Comparison of ENCODE assay signal across 1 cellular context in the genomic region with DNA sequence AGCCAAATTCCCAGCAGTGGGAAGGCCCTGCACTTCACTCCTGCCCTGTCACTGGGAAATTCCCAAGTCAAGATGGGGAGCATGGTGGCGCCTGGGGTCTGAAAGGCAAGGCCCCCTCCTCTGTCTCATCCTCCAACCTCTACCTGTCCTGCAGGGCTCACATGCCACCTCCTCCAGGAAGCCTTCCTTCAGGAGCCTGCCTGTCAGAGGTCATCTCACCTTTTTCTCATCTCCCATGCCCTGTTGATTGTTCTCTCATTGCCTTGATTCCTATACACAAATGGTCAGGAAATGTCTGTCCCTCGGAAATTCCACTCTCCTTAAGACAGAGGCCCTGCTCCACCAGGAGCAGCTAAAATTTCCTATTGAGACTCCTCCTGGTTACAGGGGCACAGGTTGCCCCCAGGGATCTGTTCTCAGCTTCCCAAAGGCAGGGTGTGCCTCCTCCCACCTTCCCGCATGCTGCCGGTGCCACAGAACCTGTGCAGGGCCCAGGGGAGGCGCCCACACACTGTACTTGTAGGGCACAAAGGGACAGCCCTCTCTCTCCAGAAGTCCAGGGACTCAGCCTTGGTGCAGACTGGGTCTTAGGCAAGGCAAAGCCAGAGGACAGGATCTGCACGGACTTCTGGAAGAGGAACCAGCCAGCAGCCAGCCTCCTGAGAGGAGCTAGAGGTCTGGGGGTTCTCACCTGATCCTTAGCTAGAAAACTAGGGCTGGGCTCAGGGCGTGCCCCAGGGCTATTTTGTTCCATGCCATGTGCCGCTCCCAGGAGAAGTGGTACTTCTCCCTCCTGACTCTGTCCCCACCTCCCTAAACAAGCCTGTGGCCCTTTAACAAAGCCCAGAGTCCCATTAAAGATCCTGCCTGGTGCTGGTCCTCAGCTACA.
TF ChIP-seq lines count a peak whose summit lies in the region.

No MANE protein-coding gene starts in this region.

TF ChIP-seq in H1, 55 proteins besides CTCF, POLR2A, EP300 and RAD21:
- TF ChIP-seq ASH2L (IDR thresholded peaks at IDR 0.05; ENCODE audit: low read length), result no peak
- no peak for TF ChIP-seq RXRA (IDR thresholded peaks at IDR 0.05; ENCODE audit: insufficient read depth, low read depth, low read length)
- no peak for TF ChIP-seq GTF2F1 (IDR thresholded peaks at IDR 0.05; ENCODE audit: borderline replicate concordance, low read depth, low read length)
- TF ChIP-seq, protein P1, sequence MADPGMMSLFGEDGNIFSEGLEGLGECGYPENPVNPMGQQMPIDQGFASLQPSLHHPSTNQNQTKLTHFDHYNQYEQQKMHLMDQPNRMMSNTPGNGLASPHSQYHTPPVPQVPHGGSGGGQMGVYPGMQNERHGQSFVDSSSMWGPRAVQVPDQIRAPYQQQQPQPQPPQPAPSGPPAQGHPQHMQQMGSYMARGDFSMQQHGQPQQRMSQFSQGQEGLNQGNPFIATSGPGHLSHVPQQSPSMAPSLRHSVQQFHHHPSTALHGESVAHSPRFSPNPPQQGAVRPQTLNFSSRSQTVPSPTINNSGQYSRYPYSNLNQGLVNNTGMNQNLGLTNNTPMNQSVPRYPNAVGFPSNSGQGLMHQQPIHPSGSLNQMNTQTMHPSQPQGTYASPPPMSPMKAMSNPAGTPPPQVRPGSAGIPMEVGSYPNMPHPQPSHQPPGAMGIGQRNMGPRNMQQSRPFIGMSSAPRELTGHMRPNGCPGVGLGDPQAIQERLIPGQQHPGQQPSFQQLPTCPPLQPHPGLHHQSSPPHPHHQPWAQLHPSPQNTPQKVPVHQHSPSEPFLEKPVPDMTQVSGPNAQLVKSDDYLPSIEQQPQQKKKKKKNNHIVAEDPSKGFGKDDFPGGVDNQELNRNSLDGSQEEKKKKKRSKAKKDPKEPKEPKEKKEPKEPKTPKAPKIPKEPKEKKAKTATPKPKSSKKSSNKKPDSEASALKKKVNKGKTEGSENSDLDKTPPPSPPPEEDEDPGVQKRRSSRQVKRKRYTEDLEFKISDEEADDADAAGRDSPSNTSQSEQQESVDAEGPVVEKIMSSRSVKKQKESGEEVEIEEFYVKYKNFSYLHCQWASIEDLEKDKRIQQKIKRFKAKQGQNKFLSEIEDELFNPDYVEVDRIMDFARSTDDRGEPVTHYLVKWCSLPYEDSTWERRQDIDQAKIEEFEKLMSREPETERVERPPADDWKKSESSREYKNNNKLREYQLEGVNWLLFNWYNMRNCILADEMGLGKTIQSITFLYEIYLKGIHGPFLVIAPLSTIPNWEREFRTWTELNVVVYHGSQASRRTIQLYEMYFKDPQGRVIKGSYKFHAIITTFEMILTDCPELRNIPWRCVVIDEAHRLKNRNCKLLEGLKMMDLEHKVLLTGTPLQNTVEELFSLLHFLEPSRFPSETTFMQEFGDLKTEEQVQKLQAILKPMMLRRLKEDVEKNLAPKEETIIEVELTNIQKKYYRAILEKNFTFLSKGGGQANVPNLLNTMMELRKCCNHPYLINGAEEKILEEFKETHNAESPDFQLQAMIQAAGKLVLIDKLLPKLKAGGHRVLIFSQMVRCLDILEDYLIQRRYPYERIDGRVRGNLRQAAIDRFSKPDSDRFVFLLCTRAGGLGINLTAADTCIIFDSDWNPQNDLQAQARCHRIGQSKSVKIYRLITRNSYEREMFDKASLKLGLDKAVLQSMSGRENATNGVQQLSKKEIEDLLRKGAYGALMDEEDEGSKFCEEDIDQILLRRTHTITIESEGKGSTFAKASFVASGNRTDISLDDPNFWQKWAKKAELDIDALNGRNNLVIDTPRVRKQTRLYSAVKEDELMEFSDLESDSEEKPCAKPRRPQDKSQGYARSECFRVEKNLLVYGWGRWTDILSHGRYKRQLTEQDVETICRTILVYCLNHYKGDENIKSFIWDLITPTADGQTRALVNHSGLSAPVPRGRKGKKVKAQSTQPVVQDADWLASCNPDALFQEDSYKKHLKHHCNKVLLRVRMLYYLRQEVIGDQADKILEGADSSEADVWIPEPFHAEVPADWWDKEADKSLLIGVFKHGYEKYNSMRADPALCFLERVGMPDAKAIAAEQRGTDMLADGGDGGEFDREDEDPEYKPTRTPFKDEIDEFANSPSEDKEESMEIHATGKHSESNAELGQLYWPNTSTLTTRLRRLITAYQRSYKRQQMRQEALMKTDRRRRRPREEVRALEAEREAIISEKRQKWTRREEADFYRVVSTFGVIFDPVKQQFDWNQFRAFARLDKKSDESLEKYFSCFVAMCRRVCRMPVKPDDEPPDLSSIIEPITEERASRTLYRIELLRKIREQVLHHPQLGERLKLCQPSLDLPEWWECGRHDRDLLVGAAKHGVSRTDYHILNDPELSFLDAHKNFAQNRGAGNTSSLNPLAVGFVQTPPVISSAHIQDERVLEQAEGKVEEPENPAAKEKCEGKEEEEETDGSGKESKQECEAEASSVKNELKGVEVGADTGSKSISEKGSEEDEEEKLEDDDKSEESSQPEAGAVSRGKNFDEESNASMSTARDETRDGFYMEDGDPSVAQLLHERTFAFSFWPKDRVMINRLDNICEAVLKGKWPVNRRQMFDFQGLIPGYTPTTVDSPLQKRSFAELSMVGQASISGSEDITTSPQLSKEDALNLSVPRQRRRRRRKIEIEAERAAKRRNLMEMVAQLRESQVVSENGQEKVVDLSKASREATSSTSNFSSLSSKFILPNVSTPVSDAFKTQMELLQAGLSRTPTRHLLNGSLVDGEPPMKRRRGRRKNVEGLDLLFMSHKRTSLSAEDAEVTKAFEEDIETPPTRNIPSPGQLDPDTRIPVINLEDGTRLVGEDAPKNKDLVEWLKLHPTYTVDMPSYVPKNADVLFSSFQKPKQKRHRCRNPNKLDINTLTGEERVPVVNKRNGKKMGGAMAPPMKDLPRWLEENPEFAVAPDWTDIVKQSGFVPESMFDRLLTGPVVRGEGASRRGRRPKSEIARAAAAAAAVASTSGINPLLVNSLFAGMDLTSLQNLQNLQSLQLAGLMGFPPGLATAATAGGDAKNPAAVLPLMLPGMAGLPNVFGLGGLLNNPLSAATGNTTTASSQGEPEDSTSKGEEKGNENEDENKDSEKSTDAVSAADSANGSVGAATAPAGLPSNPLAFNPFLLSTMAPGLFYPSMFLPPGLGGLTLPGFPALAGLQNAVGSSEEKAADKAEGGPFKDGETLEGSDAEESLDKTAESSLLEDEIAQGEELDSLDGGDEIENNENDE (IDR thresholded peaks at IDR 0.05; ENCODE audit: insufficient replicate concordance, low read length), result no peak
- TF ChIP-seq TAF7 (optimal IDR thresholded peaks at IDR 0.05; ENCODE audit: borderline replicate concordance, low read depth, low read length), result no peak
- no peak for TF ChIP-seq YY1 (IDR thresholded peaks at IDR 0.05; ENCODE audit: low read depth, low read length)
- TF ChIP-seq TEAD4 (IDR thresholded peaks at IDR 0.05; ENCODE audit: low read depth, low read length), result no peak
- no peak for TF ChIP-seq JUND (IDR thresholded peaks at IDR 0.05; ENCODE audit: low read length)
- TF ChIP-seq, protein P2, sequence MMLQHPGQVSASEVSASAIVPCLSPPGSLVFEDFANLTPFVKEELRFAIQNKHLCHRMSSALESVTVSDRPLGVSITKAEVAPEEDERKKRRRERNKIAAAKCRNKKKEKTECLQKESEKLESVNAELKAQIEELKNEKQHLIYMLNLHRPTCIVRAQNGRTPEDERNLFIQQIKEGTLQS (IDR thresholded peaks at IDR 0.05; ENCODE audit: insufficient read depth, low read depth, low read length), result no peak
- TF ChIP-seq, protein P3, sequence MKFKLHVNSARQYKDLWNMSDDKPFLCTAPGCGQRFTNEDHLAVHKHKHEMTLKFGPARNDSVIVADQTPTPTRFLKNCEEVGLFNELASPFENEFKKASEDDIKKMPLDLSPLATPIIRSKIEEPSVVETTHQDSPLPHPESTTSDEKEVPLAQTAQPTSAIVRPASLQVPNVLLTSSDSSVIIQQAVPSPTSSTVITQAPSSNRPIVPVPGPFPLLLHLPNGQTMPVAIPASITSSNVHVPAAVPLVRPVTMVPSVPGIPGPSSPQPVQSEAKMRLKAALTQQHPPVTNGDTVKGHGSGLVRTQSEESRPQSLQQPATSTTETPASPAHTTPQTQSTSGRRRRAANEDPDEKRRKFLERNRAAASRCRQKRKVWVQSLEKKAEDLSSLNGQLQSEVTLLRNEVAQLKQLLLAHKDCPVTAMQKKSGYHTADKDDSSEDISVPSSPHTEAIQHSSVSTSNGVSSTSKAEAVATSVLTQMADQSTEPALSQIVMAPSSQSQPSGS (IDR thresholded peaks at IDR 0.05; ENCODE audit: low read length), result no peak
- no peak for TF ChIP-seq CTBP2 (IDR thresholded peaks at IDR 0.05; ENCODE audit: borderline replicate concordance, insufficient read depth, insufficient read length, low read length)
- TF ChIP-seq CBX5 (IDR thresholded peaks at IDR 0.05; ENCODE audit: low read depth, low read length), result no peak
- no peak for TF ChIP-seq GABPA (IDR thresholded peaks at IDR 0.05; ENCODE audit: borderline replicate concordance, insufficient read depth, low read length)
- TF ChIP-seq, protein P4, sequence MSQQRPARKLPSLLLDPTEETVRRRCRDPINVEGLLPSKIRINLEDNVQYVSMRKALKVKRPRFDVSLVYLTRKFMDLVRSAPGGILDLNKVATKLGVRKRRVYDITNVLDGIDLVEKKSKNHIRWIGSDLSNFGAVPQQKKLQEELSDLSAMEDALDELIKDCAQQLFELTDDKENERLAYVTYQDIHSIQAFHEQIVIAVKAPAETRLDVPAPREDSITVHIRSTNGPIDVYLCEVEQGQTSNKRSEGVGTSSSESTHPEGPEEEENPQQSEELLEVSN (IDR thresholded peaks at IDR 0.05), result no peak
- TF ChIP-seq, protein P5, sequence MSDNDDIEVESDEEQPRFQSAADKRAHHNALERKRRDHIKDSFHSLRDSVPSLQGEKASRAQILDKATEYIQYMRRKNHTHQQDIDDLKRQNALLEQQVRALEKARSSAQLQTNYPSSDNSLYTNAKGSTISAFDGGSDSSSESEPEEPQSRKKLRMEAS (IDR thresholded peaks at IDR 0.05), result no peak
